11 cellular contexts compared by ENCODE assay signal in genomic region chr4:81454498-81454897, GRCh38. TPM values are rescaled to one million over a fixed set of nuclear protein-coding genes. Genes with fewer than 3 reads are reported as not detected.
DNase-seq lines count a peak whose midpoint lies in the region; ATAC-seq and TF ChIP-seq lines count a peak whose summit lies in the region.
"Had no signal": no experiment of that assay in that cellular context is flagged by ENCODE, and none has a peak within 500 bp of the region (broad histone marks: within the 10 kb centered on the region; RNA-seq: fewer than 3 reads in every experiment).

No MANE protein-coding gene starts in this region.

- ATAC-seq in esophagus mucosa, result peak; percentile 80

- H3K27me3 Mint-ChIP-seq in MCF 10A (ENCODE audit: insufficient read depth, unreplicated experiment) (no peaks in the 10 kb centered on the region), type B pancreatic cell (no peaks in the 10 kb centered on the region)
- H3K27me3 Mint-ChIP-seq in activated CD4-positive, alpha-beta T cell treated with anti-CD3 and anti-CD28 coated beads, Interleukin-2, amount 10 ng/mL, durations not matched to agents 7 days and 5 days, result no peaks in the 10 kb centered on the region

- H3K4me1 Mint-ChIP-seq in MCF 10A (ENCODE audit: insufficient read depth, unreplicated experiment), result peaks cover 26% of the 10 kb centered on the region
- H3K4me1 Mint-ChIP-seq in activated CD4-positive, alpha-beta T cell treated with anti-CD3 and anti-CD28 coated beads, Interleukin-2, amount 10 ng/mL, durations not matched to agents 7 days and 5 days, result peaks cover 16% of the 10 kb centered on the region
- peaks cover 22% of the 10 kb centered on the region for H3K4me1 Mint-ChIP-seq in type B pancreatic cell (ENCODE audit: unreplicated experiment)

- no peaks in the 10 kb centered on the region for H3K36me3 Mint-ChIP-seq in MCF 10A (ENCODE audit: insufficient read depth, unreplicated experiment)
- H3K36me3 Mint-ChIP-seq in activated CD4-positive, alpha-beta T cell treated with anti-CD3 and anti-CD28 coated beads, Interleukin-2, amount 10 ng/mL, durations not matched to agents 7 days and 5 days (ENCODE audit: low read depth), result peaks cover 27% of the 10 kb centered on the region
- peaks cover 26% of the 10 kb centered on the region for H3K36me3 Mint-ChIP-seq in type B pancreatic cell

- no peaks in the 10 kb centered on the region for H3K9me3 ChIP-seq in breast epithelium
- H3K9me3 ChIP-seq in transverse colon, result no peaks in the 10 kb centered on the region

- H3K4me3 Mint-ChIP-seq in MCF 10A (ENCODE audit: unreplicated experiment) (no peak overlapping the region), type B pancreatic cell (no peak overlapping the region)
- H3K4me3 Mint-ChIP-seq in activated CD4-positive, alpha-beta T cell treated with anti-CD3 and anti-CD28 coated beads, Interleukin-2, amount 10 ng/mL, durations not matched to agents 7 days and 5 days, result no peak overlapping the region
- H3K4me3 Mint-ChIP-seq: nephron progenitor cell had no signal

- H3K36me3 ChIP-seq in breast epithelium (no peaks in the 10 kb centered on the region), transverse colon (peaks cover 0 to 23% (median 2%) of the 10 kb centered on the region in 4 donors)

- POLR2A ChIA-PET in MCF 10A (lab: Yijun Ruan, JAX), result interaction anchor here (0.6 to 4.5 kb wide), 7 partner anchors 10 to 831 kb away, joined by 3 to 31 read pairs (median 4); no protein-coding TSS in a partner anchor
- POLR2A ChIA-PET in activated CD4-positive, alpha-beta T cell treated with anti-CD3 and anti-CD28 coated beads, Interleukin-2, amount 10 ng/mL, durations not matched to agents 7 days and 5 days (lab: Charles Lee), result no interaction called here

- no peaks in the 10 kb centered on the region for H3K9me3 Mint-ChIP-seq in MCF 10A (ENCODE audit: unreplicated experiment)
- peaks cover 2% of the 10 kb centered on the region for H3K9me3 Mint-ChIP-seq in activated CD4-positive, alpha-beta T cell treated with anti-CD3 and anti-CD28 coated beads, Interleukin-2, amount 10 ng/mL, durations not matched to agents 7 days and 5 days
- no peaks in the 10 kb centered on the region for H3K9me3 Mint-ChIP-seq in type B pancreatic cell
- H3K9me3 Mint-ChIP-seq: nephron progenitor cell had no signal

- 17 to 20% methylated on average over 2 to 5 of the region's 5 CpGs for WGBS in transverse colon (ENCODE audit: low coverage in 1 of 2), 2 donors

- DNase-seq in MCF 10A (ENCODE audit: unreplicated experiment) (peak; percentile 73), breast epithelium (ENCODE audit: low spot score in 2 of 2) (no peak), transverse colon (peak; percentile 35), COLO829 (ENCODE audit: low spot score) (no peak), type B pancreatic cell (ENCODE audit: extremely low spot score, unreplicated experiment) (no peak), OCI-M2 (lab: John Stamatoyannopoulos, UW; ENCODE audit: unreplicated experiment) (no peak)
- DNase-seq in activated CD4-positive, alpha-beta T cell treated with anti-CD3 and anti-CD28 coated beads, Interleukin-2, amount 10 ng/mL, durations not matched to agents 7 days and 5 days, result peak; percentile 22
- DNase-seq: head of caudate nucleus, nephron progenitor cell had no signal

- no TSS peak for BruUV-seq in MCF 10A (replicated peaks; lab: Mats Ljungman, UMichigan)

- no peak for TF ChIP-seq POLR2A in breast epithelium (IDR thresholded peaks at IDR 0.05)
- TF ChIP-seq POLR2A in transverse colon (IDR thresholded peaks at IDR 0.05), result no peak

- intact Hi-C loops in MCF 10A (cut with micrococcal nuclease) (no loop called here), breast epithelium (cut with DNase I; ENCODE audit: low total_unique reads) (no loop called here), transverse colon (cut with DNase I; ENCODE audit: low total_unique reads) (no loop called here)

- H3K27me3 ChIP-seq in breast epithelium (no peaks in the 10 kb centered on the region), transverse colon (no peaks in the 10 kb centered on the region)

- no peak for TF ChIP-seq CTCF in MCF 10A (IDR thresholded peaks at IDR 0.05; ENCODE audit: unreplicated experiment)
- no peak for TF ChIP-seq CTCF in breast epithelium (IDR thresholded peaks at IDR 0.05)
- no peak for TF ChIP-seq CTCF in transverse colon (IDR thresholded peaks at IDR 0.05)
- no peak for TF ChIP-seq CTCF in type B pancreatic cell (conservative IDR thresholded peaks at IDR 0.05)

- in situ Hi-C loops in transverse colon (cut with MboI; ENCODE audit: low pct_ligation_motif_present in 1 of 4, low pct_unique_long_range_greater_than_20kb in 1 of 4, low sequenced_read_pairs in 3 of 4), result no loop called here

- H3K4me3 ChIP-seq in breast epithelium (no peak overlapping the region), transverse colon (no peak overlapping the region)
- H3K4me3 ChIP-seq: PC-9 had no signal

- H3K27ac Mint-ChIP-seq in MCF 10A (ENCODE audit: low read depth, unreplicated experiment) (peak overlapping the region; percentile 39), type B pancreatic cell (no peak overlapping the region)
- H3K27ac Mint-ChIP-seq in activated CD4-positive, alpha-beta T cell treated with anti-CD3 and anti-CD28 coated beads, Interleukin-2, amount 10 ng/mL, durations not matched to agents 7 days and 5 days, result peak overlapping the region; percentile 37

- H3K27ac ChIP-seq in breast epithelium (no peak overlapping the region), transverse colon (no peak overlapping the region)
- H3K27ac ChIP-seq: PC-9 had no signal

- no peaks in the 10 kb centered on the region for H3K4me1 ChIP-seq in breast epithelium
- peaks cover 0 to 18% (median 0%) of the 10 kb centered on the region in 4 donors for H3K4me1 ChIP-seq in transverse colon

- TF ChIP-seq EP300 in transverse colon (IDR thresholded peaks at IDR 0.05; ENCODE audit: low read depth), result no peak

- CTCF ChIA-PET in MCF 10A (lab: Yijun Ruan, JAX), result interaction anchor here (1.0 to 2.8 kb wide), 8 partner anchors 11 to 814 kb away, joined by 3 to 13 read pairs (median 6); no protein-coding TSS in a partner anchor
- CTCF ChIA-PET in activated CD4-positive, alpha-beta T cell treated with anti-CD3 and anti-CD28 coated beads, Interleukin-2, amount 10 ng/mL, durations not matched to agents 7 days and 5 days (lab: Charles Lee), result interaction anchor here (1.1 to 1.7 kb wide), 3 partner anchors 11 to 18 kb away, joined by 3 to 7 read pairs (median 4); no protein-coding TSS in a partner anchor

RNA-seq across cellular contexts. Expression of gene RASGEF1B, which starts 17.2 kb away (rescaled TPM):
- total RNA-seq in MCF 10A (2022) (4.8 and 5.4 TPM in 2 replicates), breast epithelium (10 to 100 TPM; 16.4 to 45.8 (median 25.0) TPM), esophagus mucosa (15.0 TPM), transverse colon (10 to 100 TPM; 14.1 to 31.0 (median 26.2) TPM), type B pancreatic cell (ENCODE audit: low replicate concordance) (8.3 and 11.0 TPM in 2 replicates)
- total RNA-seq in activated CD4-positive, alpha-beta T cell treated with anti-CD3 and anti-CD28 coated beads, Interleukin-2, amount 10 ng/mL, durations not matched to agents 7 days and 5 days, result 1 to 10 TPM; 2.7 TPM

Comparison
In these comparisons a context has a peak if more than half of its experiments do, and no peak if none do; other contexts are left out.
1. DNase-seq: peak in MCF 10A (single experiment), activated CD4-positive, alpha-beta T cell treated with anti-CD3 and anti-CD28 coated beads, Interleukin-2, amount 10 ng/mL, durations not matched to agents 7 days and 5 days (single experiment) and transverse colon (single experiment); none in breast epithelium (0 of 2), COLO829 (single experiment), type B pancreatic cell (single experiment) and OCI-M2 (single experiment).